Comparison of ENCODE assay signal across 21 cellular contexts in the genomic region with DNA sequence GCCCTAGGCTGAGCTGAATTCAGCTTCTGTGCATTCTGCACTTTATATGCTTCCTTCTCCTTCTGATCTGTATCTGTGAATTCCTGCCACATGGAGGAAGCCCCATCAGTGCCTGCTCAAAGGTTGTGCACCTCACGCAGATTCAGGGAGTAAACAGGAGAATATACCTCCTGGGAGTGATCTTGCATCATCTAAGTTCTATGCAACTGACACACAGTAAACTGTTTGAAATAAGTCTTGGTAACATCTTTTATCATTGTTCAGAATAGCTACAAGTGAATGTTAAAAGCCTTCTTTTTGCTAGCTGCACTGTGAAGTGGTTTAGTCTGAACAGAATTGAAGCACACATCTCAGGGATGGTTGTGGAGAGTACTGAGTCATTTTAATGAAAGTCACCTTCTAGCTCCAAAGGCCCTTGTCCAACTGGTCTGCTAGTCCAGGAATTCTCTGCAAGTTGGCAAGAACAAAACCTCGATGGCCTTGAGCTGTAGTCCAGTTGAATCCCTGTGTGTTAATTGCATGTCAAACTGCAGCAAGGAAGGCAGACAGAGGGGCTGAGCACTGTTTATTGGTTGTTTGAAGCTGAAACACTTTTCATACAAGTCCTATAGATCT.
A peak's percentile ranks its signal among the peaks of the same experiment; 100 is the strongest.
DNase-seq lines count a peak whose midpoint lies in the region; ATAC-seq, FAIRE-seq and TF ChIP-seq lines count a peak whose summit lies in the region.
"Had no signal": no experiment of that assay in that cellular context is flagged by ENCODE, and none has a peak within 500 bp of the region (broad histone marks: within the 10 kb centered on the region; RNA-seq: fewer than 3 reads in every experiment).

No MANE protein-coding gene starts in this region.

- peak overlapping the region; percentile 86 for H3K27ac ChIP-seq in IMR-90 (ENCODE audit: insufficient read depth, low read length)
- no peak overlapping the region for H3K27ac ChIP-seq in H1 (ENCODE audit: low read depth, low read length)
- no peak overlapping the region for H3K27ac ChIP-seq in osteoblast (ENCODE audit: low read depth, low read length)
- no peak overlapping the region for H3K27ac ChIP-seq in foreskin keratinocyte
- H3K27ac ChIP-seq: SK-N-MC had no signal

- H3K18ac ChIP-seq in IMR-90 (ENCODE audit: low read depth, low read length), result peak overlapping the region; percentile 100
- no peak overlapping the region for H3K18ac ChIP-seq in H1 (ENCODE audit: extremely low read depth, low read length)

- no CpG with 5 or more reads among the region's 2 CpGs for WGBS in IMR-90 (ENCODE audit: extremely low coverage in 2 of 2, insufficient read length in 1 of 2), 2 experiments
- WGBS in H1 (ENCODE audit: extremely low coverage in 1 of 2, insufficient coverage in 1 of 2, insufficient read length in 1 of 2, insufficient replicate concordance in 2 of 2, low coverage in 1 of 2, low lambda C conversion rate in 2 of 2, missing lambda C conversion rate in 1 of 2), 2 experiments, result 95% methylated on average over 2 of the region's 2 CpGs; no CpG with 5 or more reads in 1 of the 2 experiments

- POLR2A ChIA-PET in IMR-90 (lab: Charles Lee; ENCODE audit: unreplicated experiment), result no interaction called here
- POLR2A ChIA-PET in H1 (lab: Charles Lee; ENCODE audit: partially characterized antibody), result interaction anchor here (1.1 kb wide), 1 partner anchor 11 kb away, joined by 3 read pairs; no protein-coding TSS in a partner anchor
- POLR2A ChIA-PET in activated CD8-positive, alpha-beta T cell treated with anti-CD3 and anti-CD28 coated beads, Interleukin-2, amount 10 ng/mL, durations not matched to agents 7 days and 5 days (lab: Charles Lee), result no interaction called here

- no peak overlapping the region for H3K27ac Mint-ChIP-seq in activated CD8-positive, alpha-beta T cell treated with anti-CD3 and anti-CD28 coated beads, Interleukin-2, amount 10 ng/mL, durations not matched to agents 7 days and 5 days

- no peaks in the 10 kb centered on the region for H3K4me1 Mint-ChIP-seq in activated CD8-positive, alpha-beta T cell treated with anti-CD3 and anti-CD28 coated beads, Interleukin-2, amount 10 ng/mL, durations not matched to agents 7 days and 5 days (ENCODE audit: low read depth)

- no peaks in the 10 kb centered on the region for H3K9me3 Mint-ChIP-seq in activated CD8-positive, alpha-beta T cell treated with anti-CD3 and anti-CD28 coated beads, Interleukin-2, amount 10 ng/mL, durations not matched to agents 7 days and 5 days (ENCODE audit: insufficient read depth)

- H3K79me1 ChIP-seq in IMR-90 (ENCODE audit: low read depth in 1 of 2, low read length in 2 of 2) (no peaks in the 10 kb centered on the region), H1 (ENCODE audit: low read depth, low read length) (no peaks in the 10 kb centered on the region)

- H2BK5ac ChIP-seq in IMR-90 (ENCODE audit: low read depth, low read length, poor library complexity, severe bottlenecking), result peak overlapping the region; percentile 83
- no peak overlapping the region for H2BK5ac ChIP-seq in H1 (ENCODE audit: low read depth, low read length)

- peak overlapping the region; percentile 97 for H4K5ac ChIP-seq in IMR-90 (ENCODE audit: low read depth, low read length)
- H4K5ac ChIP-seq in H1 (ENCODE audit: insufficient read length, low read depth, low read length), result no peak overlapping the region

- no peaks in the 10 kb centered on the region for H3K27me3 ChIP-seq in IMR-90 (ENCODE audit: control insufficient read depth, insufficient read depth, low read length)
- H3K27me3 ChIP-seq in H1 (replicated peaks in 1 of 4; ENCODE audit: control insufficient read depth in 3 of 4, extremely low read depth in 1 of 4, insufficient read depth in 3 of 4, low read length in 3 of 4), result no peaks in the 10 kb centered on the region
- H3K27me3 ChIP-seq in osteoblast (ENCODE audit: insufficient read depth, low read length), result no peaks in the 10 kb centered on the region
- no peaks in the 10 kb centered on the region for H3K27me3 ChIP-seq in foreskin keratinocyte
- H3K27me3 ChIP-seq: MG63 had no signal

- H2BK20ac ChIP-seq in IMR-90 (ENCODE audit: low read depth, low read length) (peak overlapping the region; percentile 89), H1 (ENCODE audit: low read length) (no peak overlapping the region)

- FAIRE-seq in H1 (lab: Jason Lieb, UNC), result no peak

- H3K4ac ChIP-seq in IMR-90 (ENCODE audit: low read depth, low read length), result peak overlapping the region; percentile 81
- H3K4ac ChIP-seq in H1 (replicated peaks; ENCODE audit: insufficient read length, low read depth, low read length), result no peak overlapping the region

- TF ChIP-seq EP300 in H1 (IDR thresholded peaks at IDR 0.05; ENCODE audit: borderline replicate concordance in 1 of 2, low read depth in 2 of 2, low read length in 2 of 2), result no peak

- H3K9ac ChIP-seq in IMR-90 (ENCODE audit: low read depth, low read length) (no peak overlapping the region), H1 (replicated peaks in 1 of 4; ENCODE audit: extremely low read depth in 1 of 4, low read depth in 3 of 4, low read length in 3 of 4) (no peak overlapping the region)

- H2AK9ac ChIP-seq in IMR-90 (replicated peaks; ENCODE audit: low read depth, low read length, poor library complexity), result peak overlapping the region; percentile 11

- H4K8ac ChIP-seq in IMR-90 (ENCODE audit: low read depth in 2 of 2, low read length in 2 of 2) (peak overlapping the region; percentile 72 to 73; a peak in 3 of 4 replicates), H1 (ENCODE audit: extremely low read depth, insufficient read depth, low read length) (no peak overlapping the region)

- dilution Hi-C loops in IMR-90 (cut with HindIII; ENCODE audit: low sequenced_read_pairs, unreplicated experiment), result no loop called here

- peak overlapping the region; percentile 83 for H2BK120ac ChIP-seq in IMR-90 (ENCODE audit: low read depth, low read length)
- no peak overlapping the region for H2BK120ac ChIP-seq in H1 (replicated peaks; ENCODE audit: low read depth, low read length)

- TF ChIP-seq CTCF in AG10803 (conservative IDR thresholded peaks at IDR 0.05; ENCODE audit: low read length) (0 out of 2 replicates have a peak, but pooled peaks have one; percentile 20), IMR-90 (conservative IDR thresholded peaks at IDR 0.05; ENCODE audit: low read depth, low read length) (0 out of 2 replicates have a peak, but pooled peaks have one; percentile 10), H1 (IDR thresholded peaks at IDR 0.05; ENCODE audit: control extremely low read depth in 1 of 3, insufficient read depth in 1 of 3, low read depth in 1 of 3, low read length in 3 of 3) (no peak), osteoblast (IDR thresholded peaks at IDR 0.05; ENCODE audit: extremely low read depth, low read depth, low read length) (no peak), foreskin keratinocyte (conservative IDR thresholded peaks at IDR 0.05) (no peak)

- H2BK12ac ChIP-seq in H1 (ENCODE audit: low read depth, low read length), result 0 out of 2 replicates have a peak overlapping the region, but pooled peaks have one; percentile 40

- H2BK15ac ChIP-seq in IMR-90 (ENCODE audit: low read depth, low read length) (peak overlapping the region; percentile 96; the same call in 2 of the 3 replicates), H1 (ENCODE audit: low read length) (no peak overlapping the region)

- peaks cover 19% of the 10 kb centered on the region for H3K4me1 ChIP-seq in IMR-90 (ENCODE audit: control insufficient read depth, insufficient read depth, low read length)
- H3K4me1 ChIP-seq in H1 (replicated peaks in 1 of 4; ENCODE audit: control insufficient read depth in 3 of 4, insufficient read depth in 4 of 4, low read length in 3 of 4), result peaks cover 0 to 5% (median 2%) of the 10 kb centered on the region in 4 experiments; a peak in 3 of 7 replicates
- peaks cover 18% of the 10 kb centered on the region for H3K4me1 ChIP-seq in osteoblast (ENCODE audit: insufficient read depth, low read length)
- H3K4me1 ChIP-seq in foreskin keratinocyte, result no peaks in the 10 kb centered on the region

- no peak overlapping the region for H3K4me3 Mint-ChIP-seq in activated CD8-positive, alpha-beta T cell treated with anti-CD3 and anti-CD28 coated beads, Interleukin-2, amount 10 ng/mL, durations not matched to agents 7 days and 5 days

- H3K23ac ChIP-seq in IMR-90 (ENCODE audit: low read depth, low read length) (peak overlapping the region; percentile 66), H1 (ENCODE audit: insufficient read length) (no peak overlapping the region)

- no peaks in the 10 kb centered on the region for H3K23me2 ChIP-seq in H1 (ENCODE audit: low read depth, low read length)

- H3K79me2 ChIP-seq in H1 (ENCODE audit: control insufficient read depth in 1 of 2, insufficient read depth in 2 of 2, low read length in 2 of 2) (no peaks in the 10 kb centered on the region), osteoblast (ENCODE audit: insufficient read depth, low read length) (no peaks in the 10 kb centered on the region)

- in situ Hi-C loops in IMR-90 (cut with MboI; ENCODE audit: low sequenced_read_pairs), result loop anchor here (25.0 kb wide), 1 partner anchor 410 kb away; no protein-coding TSS in a partner anchor

- no peaks in the 10 kb centered on the region for H3K36me3 Mint-ChIP-seq in activated CD8-positive, alpha-beta T cell treated with anti-CD3 and anti-CD28 coated beads, Interleukin-2, amount 10 ng/mL, durations not matched to agents 7 days and 5 days (ENCODE audit: low read depth)

- no peak for TF ChIP-seq RAD21 in IMR-90 (IDR thresholded peaks at IDR 0.05; ENCODE audit: low read length)
- no peak for TF ChIP-seq RAD21 in H1 (IDR thresholded peaks at IDR 0.05 in 1 of 2, conservative IDR thresholded peaks at IDR 0.05 in 1 of 2; ENCODE audit: low read depth in 2 of 2, low read length in 2 of 2)

- H4K91ac ChIP-seq in IMR-90 (ENCODE audit: insufficient read depth, low read depth, low read length) (peak overlapping the region; percentile 93), H1 (replicated peaks; ENCODE audit: insufficient read length, low read length) (no peak overlapping the region)

- H3K36me3 ChIP-seq in IMR-90 (ENCODE audit: control insufficient read depth, insufficient read depth, low read length) (no peaks in the 10 kb centered on the region), H1 (ENCODE audit: control insufficient read depth in 2 of 4, insufficient read depth in 4 of 4, low read length in 3 of 4) (no peaks in the 10 kb centered on the region), osteoblast (ENCODE audit: insufficient read depth, low read length) (no peaks in the 10 kb centered on the region)
- H3K36me3 ChIP-seq: MG63 had no signal

- TF ChIP-seq POLR2A in IMR-90 (IDR thresholded peaks at IDR 0.05; ENCODE audit: low read depth, low read length), result no peak
- TF ChIP-seq POLR2A in H1 (IDR thresholded peaks at IDR 0.05; ENCODE audit: control extremely low read depth in 1 of 2, low read depth in 2 of 2, low read length in 2 of 2), result no peak

- H2AFZ ChIP-seq in IMR-90 (replicated peaks; ENCODE audit: low read length, poor library complexity) (peak overlapping the region; percentile 3), H1 (ENCODE audit: low read length) (peak overlapping the region; percentile 68; the same call in 1 of the 2 replicates), osteoblast (ENCODE audit: low read length) (no peak overlapping the region)

- peak overlapping the region; percentile 79 for H3K14ac ChIP-seq in IMR-90 (replicated peaks; ENCODE audit: low read depth, low read length)
- H3K14ac ChIP-seq in H1 (ENCODE audit: insufficient read length), result no peak overlapping the region

- H3K4me3 ChIP-seq in AG10803 (ENCODE audit: low read length) (no peak overlapping the region), IMR-90 (ENCODE audit: insufficient read depth, low read depth, low read length) (no peak overlapping the region), H1 (ENCODE audit: extremely low read depth in 1 of 4, insufficient read depth in 2 of 4, low read depth in 3 of 4, low read length in 4 of 4) (no peak overlapping the region), osteoblast (ENCODE audit: insufficient read depth, low read length) (no peak overlapping the region)
- H3K4me3 ChIP-seq: MG63, SK-N-MC had no signal

- H3K56ac ChIP-seq in IMR-90 (ENCODE audit: extremely low read depth, insufficient read depth, low read length) (peak overlapping the region; percentile 45; the same call in 1 of the 2 replicates), H1 (replicated peaks; ENCODE audit: insufficient read length, low read depth, low read length) (no peak overlapping the region)

- H3K4me2 ChIP-seq in IMR-90 (ENCODE audit: low read depth, low read length), result no peak overlapping the region
- H3K4me2 ChIP-seq in H1 (ENCODE audit: insufficient read depth in 1 of 2, low read depth in 2 of 2, low read length in 2 of 2), result no peak overlapping the region
- H3K4me2 ChIP-seq in osteoblast (ENCODE audit: insufficient read depth, low read length), result no peak overlapping the region

- H3K9me1 ChIP-seq in IMR-90 (ENCODE audit: insufficient read depth, low read length), result peaks cover 19% of the 10 kb centered on the region

- H2AK5ac ChIP-seq in IMR-90 (ENCODE audit: low read depth, low read length) (peak overlapping the region; percentile 88), H1 (ENCODE audit: low read depth, low read length) (no peak overlapping the region)

- no TSS peak for BruUV-seq in IMR-90 (replicated peaks; lab: Mats Ljungman, UMichigan)

- H4K20me1 ChIP-seq in IMR-90 (ENCODE audit: insufficient read depth, low read length) (no peaks in the 10 kb centered on the region), H1 (replicated peaks in 1 of 2; ENCODE audit: control insufficient read depth in 1 of 2, insufficient read depth in 2 of 2, low read length in 2 of 2) (no peaks in the 10 kb centered on the region), osteoblast (ENCODE audit: insufficient read depth, low read length) (no peaks in the 10 kb centered on the region)

- CTCF ChIA-PET in IMR-90 (lab: Yijun Ruan, JAX) (interaction anchor here (1.0 kb wide), 1 partner anchor 12 kb away, joined by 3 read pairs; no protein-coding TSS in a partner anchor), H1 (lab: Charles Lee; ENCODE audit: partially characterized antibody) (no interaction called here)
- CTCF ChIA-PET in activated CD8-positive, alpha-beta T cell treated with anti-CD3 and anti-CD28 coated beads, Interleukin-2, amount 10 ng/mL, durations not matched to agents 7 days and 5 days (lab: Charles Lee), result no interaction called here

- intact Hi-C loops in IMR-90 (cut with micrococcal nuclease), result no loop called here

- H3K9me3 ChIP-seq in IMR-90 (ENCODE audit: control insufficient read depth, insufficient read depth, low read length) (no peaks in the 10 kb centered on the region), H1 (ENCODE audit: insufficient read depth in 2 of 2, low read depth in 1 of 2, low read length in 1 of 2) (no peaks in the 10 kb centered on the region), osteoblast (ENCODE audit: low read depth, low read length) (no peaks in the 10 kb centered on the region)
- H3K9me3 ChIP-seq: MG63 had no signal

- ATAC-seq in IMR-90 (ENCODE audit: low read depth) (peak; percentile 16), foreskin keratinocyte (no peak)
- no peak for ATAC-seq in activated CD8-positive, alpha-beta T cell treated with anti-CD3 and anti-CD28 coated beads, Interleukin-2, amount 10 ng/mL, durations not matched to agents 7 days and 5 days
- ATAC-seq: HCT116, PC-3 had no signal

- no peaks in the 10 kb centered on the region for H3K27me3 Mint-ChIP-seq in activated CD8-positive, alpha-beta T cell treated with anti-CD3 and anti-CD28 coated beads, Interleukin-2, amount 10 ng/mL, durations not matched to agents 7 days and 5 days (ENCODE audit: low read depth)

- DNase-seq in AG10803 (ENCODE audit: low read depth) (peak; percentile 61), IMR-90 (peak; percentile 34), H1 (ENCODE audit: low read depth in 1 of 2, low spot score in 2 of 2) (no peak), osteoblast (ENCODE audit: insufficient read length, low spot score, missing footprints) (peak; percentile 5), foreskin keratinocyte (no peak), pons (ENCODE audit: low spot score) (no peak), GDM1 (lab: John Stamatoyannopoulos, UW) (no peak)
- no peak for DNase-seq in activated CD8-positive, alpha-beta T cell treated with anti-CD3 and anti-CD28 coated beads, Interleukin-2, amount 10 ng/mL, durations not matched to agents 7 days and 5 days
- DNase-seq: ACHN, C1 segment of cervical spinal cord, COR-L47, DMS153, KBM-7, MG63, NCI-H1105, NCI-H1694 treated with DMSO at 0.1 percent for 48 hours, NCI-H345, NCI-H526 treated with DMSO at 0.1 percent for 48 hours, PC-3 had no signal

Comparison
In these comparisons a context has a peak if more than half of its experiments do, and no peak if none do; other contexts are left out.
1. DNase-seq: peak in AG10803 (single experiment), IMR-90 (single experiment) and osteoblast (single experiment); none in H1 (0 of 2), activated CD8-positive, alpha-beta T cell treated with anti-CD3 and anti-CD28 coated beads, Interleukin-2, amount 10 ng/mL, durations not matched to agents 7 days and 5 days (single experiment), foreskin keratinocyte (0 of 2), pons (single experiment) and GDM1 (single experiment).
2. CTCF ChIP-seq: peak in AG10803 (single experiment) and IMR-90 (single experiment); none in H1 (0 of 3), osteoblast (single experiment) and foreskin keratinocyte (single experiment).